In genomic region chr1:33180226-33181037, GRCh38 we compare ENCODE assay signal across 8 cellular contexts. TPM values are rescaled to one million over a fixed set of nuclear protein-coding genes. Genes with fewer than 3 reads are reported as not detected.
A peak's percentile ranks its signal among the peaks of the same experiment; 100 is the strongest.
DNase-seq lines count a peak whose midpoint lies in the region; ATAC-seq, FAIRE-seq and TF ChIP-seq lines count a peak whose summit lies in the region.

No MANE protein-coding gene starts in this region.

- no peaks in the 10 kb centered on the region; the same call in 1 of the 2 replicates for H3K36me3 ChIP-seq in BJ (ENCODE audit: control insufficient read depth, insufficient read depth, low read length)
- H3K36me3 ChIP-seq in NT2/D1 (ENCODE audit: insufficient read depth, insufficient read length, low read length) = no peaks in the 10 kb centered on the region
- no peaks in the 10 kb centered on the region for H3K36me3 ChIP-seq in endodermal cell (ENCODE audit: control insufficient read depth, insufficient read depth, low read length)

- TF ChIP-seq CTCF in BJ (IDR thresholded peaks at IDR 0.05; ENCODE audit: insufficient read depth, low read depth, low read length) (no peak), endodermal cell (conservative IDR thresholded peaks at IDR 0.05) (no peak)

- peak overlapping the region; percentile 67 for H3K4me3 Mint-ChIP-seq in endodermal cell

- H3K9me3 ChIP-seq in NT2/D1 (ENCODE audit: insufficient read depth, low read length) (no peaks in the 10 kb centered on the region), endodermal cell (ENCODE audit: control insufficient read depth, low read length) (no peaks in the 10 kb centered on the region)

- FAIRE-seq in HTR-8/SVneo (lab: Jason Lieb, UNC) = peak; percentile 44

- peaks cover 10% of the 10 kb centered on the region for H3K4me1 Mint-ChIP-seq in endodermal cell

- no peak overlapping the region for H3K27ac ChIP-seq in endodermal cell (ENCODE audit: low read depth, low read length)

- no peaks in the 10 kb centered on the region for H3K9me3 Mint-ChIP-seq in endodermal cell

- DNase-seq in BJ (ENCODE audit: low read depth) (no peak), HTR-8/SVneo (ENCODE audit: insufficient read length, low spot score) (peak; percentile 90), NT2/D1 (ENCODE audit: low read depth, low spot score) (peak; percentile 91), endodermal cell (peak; percentile 97), mesenteric fat pad (ENCODE audit: low spot score) (peak; percentile 93)
- peak; percentile 79 for DNase-seq in activated CD8-positive, alpha-beta memory T cell treated with anti-CD3 and anti-CD28 coated beads, Interleukin-2, amount 50 U/mL, for 4 hours
- peak; percentile 58 for DNase-seq in stimulated activated CD8-positive, alpha-beta memory T cell treated with anti-CD3 and anti-CD28 coated beads, Interleukin-12 subunit alpha, Interleukin-12 subunit beta, amount 100 ng/mL, for 24 hours (ENCODE audit: extremely low read depth)

- CTCF ChIA-PET in BJ (lab: Yijun Ruan, JAX) = interaction anchor here (1.2 to 1.8 kb wide), 5 partner anchors 7 to 116 kb away, joined by 3 to 8 read pairs (median 6); no protein-coding TSS in a partner anchor

- H3K27me3 ChIP-seq in BJ (ENCODE audit: control insufficient read depth, insufficient read depth, low read length) (peaks cover 2% of the 10 kb centered on the region; the same call in 1 of the 2 replicates), NT2/D1 (ENCODE audit: insufficient read depth, insufficient read length) (peaks cover 15% of the 10 kb centered on the region), endodermal cell (ENCODE audit: control insufficient read depth, insufficient read depth, low read length, poor library complexity, severe bottlenecking) (peaks cover 12% of the 10 kb centered on the region)

- WGBS in endodermal cell (ENCODE audit: insufficient coverage in 1 of 2, insufficient read length in 1 of 2), 2 experiments = 0 to 13% methylated on average over 2 to 38 of the region's 38 CpGs

- H3K4me1 ChIP-seq in NT2/D1 (ENCODE audit: insufficient read depth, insufficient read length) = peaks cover 12% of the 10 kb centered on the region
- no peaks in the 10 kb centered on the region for H3K4me1 ChIP-seq in endodermal cell (ENCODE audit: control insufficient read depth, insufficient read depth, low read length)

- peak overlapping the region; percentile 70 for H3K4me3 ChIP-seq in BJ (ENCODE audit: low read depth, low read length)
- H3K4me3 ChIP-seq in NT2/D1 (ENCODE audit: insufficient read length, low read depth) = peak overlapping the region; percentile 75
- no peak overlapping the region for H3K4me3 ChIP-seq in endodermal cell (ENCODE audit: low read length)

- peak; percentile 56 for ATAC-seq in GM21360 (IDR thresholded peaks at IDR 0.05; ENCODE audit: unreplicated experiment)

- peaks cover 25% of the 10 kb centered on the region for H3K27me3 Mint-ChIP-seq in endodermal cell (ENCODE audit: insufficient read depth)

- H3K9ac ChIP-seq in NT2/D1 (ENCODE audit: insufficient read length, low read depth) (peak overlapping the region; percentile 38), endodermal cell (ENCODE audit: extremely low read depth, low read length, poor library complexity, severe bottlenecking) (no peak overlapping the region)

- H3K27ac Mint-ChIP-seq in endodermal cell = peak overlapping the region; percentile 62

- POLR2A ChIA-PET in BJ (lab: Charles Lee) = no interaction called here

- H3K36me3 Mint-ChIP-seq in endodermal cell (ENCODE audit: low read depth) = no peaks in the 10 kb centered on the region

RNA-seq across cellular contexts. Expression of gene TRIM62, which starts 1.4 kb away (rescaled TPM):
- 3.0 and 5.2 TPM in 2 replicates for polyA plus RNA-seq in BJ (2011; rRNA removed)
- polyA minus RNA-seq in BJ (2011; rRNA and poly(A)+ RNA removed) = 2.4 and 7.2 TPM in 2 replicates
- total RNA-seq in endodermal cell (1 to 10 TPM; 5.1 to 6.0 TPM), mesenteric fat pad (4.4 TPM)
- polyA plus RNA-seq in endodermal cell (2013, experiment 1 of 2) = 9.4 TPM
- polyA plus RNA-seq in endodermal cell (2013, experiment 2 of 2) = 8.0 TPM
